Comparison of ENCODE assay signal across 9 cellular contexts in genomic region chr4:72468904-72469502, GRCh38.
DNase-seq lines count a peak whose midpoint lies in the region; ATAC-seq, FAIRE-seq and TF ChIP-seq lines count a peak whose summit lies in the region.
"Had no signal": no experiment of that assay in that cellular context is flagged by ENCODE, and none has a peak within 500 bp of the region (broad histone marks: within the 10 kb centered on the region; RNA-seq: fewer than 3 reads in every experiment).

No MANE protein-coding gene starts in this region.

- H3K4me1 Mint-ChIP-seq in glutamatergic neuron (ENCODE audit: low read depth, unreplicated experiment): no peaks in the 10 kb centered on the region
- H3K4me1 Mint-ChIP-seq: memory B cell had no signal

- ATAC-seq in HG03520 (IDR thresholded peaks at IDR 0.05; ENCODE audit: unreplicated experiment): no peak
- no peak for ATAC-seq in GM18861 (IDR thresholded peaks at IDR 0.05; ENCODE audit: unreplicated experiment)
- no peak for ATAC-seq in HG02884 (IDR thresholded peaks at IDR 0.05; ENCODE audit: unreplicated experiment)

- POLR2A ChIA-PET in A673 (lab: Charles Lee; ENCODE audit: low non-redundant PET): no interaction called here

- no TSS peak for BruUV-seq in A673 (replicated peaks; lab: Mats Ljungman, UMichigan)

- TF ChIP-seq CTCF in A673 (conservative IDR thresholded peaks at IDR 0.05; ENCODE audit: low read depth, low read length) (peak; percentile 53), GM13976 (IDR thresholded peaks at IDR 0.05; ENCODE audit: borderline replicate concordance, control extremely low read depth, extremely low read depth, insufficient read depth, missing control alignments) (peak; percentile 20), glutamatergic neuron (IDR thresholded peaks at IDR 0.05; ENCODE audit: partially characterized antibody, unreplicated experiment) (peak; percentile 80)

- no peak for TF ChIP-seq POLR2A in GM12891 (IDR thresholded peaks at IDR 0.05; ENCODE audit: low read depth, low read length)

- CTCF ChIA-PET in A673 (lab: Charles Lee): no interaction called here

- H3K4me3 ChIP-seq in A673 (ENCODE audit: low read depth, low read length, poor library complexity, severe bottlenecking): no peak overlapping the region

- DNase-seq in A673 (ENCODE audit: low spot score): peak; percentile 13
- DNase-seq in GM13976 (ENCODE audit: low spot score): no peak
- DNase-seq in SK-MEL-5 (ENCODE audit: low read depth, low spot score): peak; percentile 48
- no peak for DNase-seq in glutamatergic neuron
- DNase-seq in GM12891 (ENCODE audit: insufficient read length, low spot score): no peak

- no peaks in the 10 kb centered on the region for H3K9me3 Mint-ChIP-seq in glutamatergic neuron (ENCODE audit: unreplicated experiment)
- H3K9me3 Mint-ChIP-seq: memory B cell had no signal

- no peak overlapping the region for H3K27ac ChIP-seq in A673 (ENCODE audit: low read depth, low read length, poor library complexity, severe bottlenecking)

- H3K27me3 ChIP-seq in A673 (replicated peaks; ENCODE audit: insufficient read depth, low read depth, low read length, poor library complexity): no peaks in the 10 kb centered on the region

- intact Hi-C loops in A673 (cut with micrococcal nuclease; ENCODE audit: unreplicated experiment): loop anchor here (5.0 to 10.0 kb wide), 2 partner anchors 142 to 174 kb away; no protein-coding TSS in a partner anchor

- peaks cover 1% of the 10 kb centered on the region for H3K27me3 Mint-ChIP-seq in glutamatergic neuron (ENCODE audit: unreplicated experiment)
- H3K27me3 Mint-ChIP-seq: memory B cell had no signal

- H3K4me1 ChIP-seq in A673 (ENCODE audit: insufficient read depth, low read length, poor library complexity, severe bottlenecking): no peaks in the 10 kb centered on the region

- H3K36me3 ChIP-seq in A673 (ENCODE audit: insufficient read depth, low read length, poor library complexity, severe bottlenecking): no peaks in the 10 kb centered on the region

- no peak overlapping the region for H3K4me3 Mint-ChIP-seq in glutamatergic neuron (ENCODE audit: unreplicated experiment)
- H3K4me3 Mint-ChIP-seq: memory B cell had no signal

- no peak overlapping the region for H3K27ac Mint-ChIP-seq in glutamatergic neuron (ENCODE audit: unreplicated experiment)
- H3K27ac Mint-ChIP-seq: memory B cell had no signal

- no peak for FAIRE-seq in GM12891 (lab: Jason Lieb, UNC)

- in situ Hi-C loops in GM13976 (cut with MboI; ENCODE audit: low sequenced_read_pairs, unreplicated experiment): no loop called here
- in situ Hi-C loops in SK-MEL-5 (cut with HindIII; ENCODE audit: low pct_unique_long_range_greater_than_20kb, low sequenced_read_pairs): no loop called here

- no peaks in the 10 kb centered on the region for H3K36me3 Mint-ChIP-seq in glutamatergic neuron (ENCODE audit: unreplicated experiment)
- H3K36me3 Mint-ChIP-seq: memory B cell had no signal

- H3K9me3 ChIP-seq in A673 (ENCODE audit: low read depth, low read length, poor library complexity, severe bottlenecking): no peaks in the 10 kb centered on the region

TF ChIP-seq in GM12891, 5 proteins besides CTCF, POLR2A, EP300 and RAD21:
- TF ChIP-seq PAX5 (IDR thresholded peaks at IDR 0.05; ENCODE audit: insufficient read depth, low read length, severe bottlenecking): no peak
- no peak for TF ChIP-seq POU2F2 (IDR thresholded peaks at IDR 0.05; ENCODE audit: low read depth, low read length)
- no peak for TF ChIP-seq SPI1 (IDR thresholded peaks at IDR 0.05; ENCODE audit: low read depth, low read length)
- TF ChIP-seq TAF1 (IDR thresholded peaks at IDR 0.05; ENCODE audit: low read depth, low read length): no peak
- no peak for TF ChIP-seq POLR2AphosphoS5 (IDR thresholded peaks at IDR 0.05; ENCODE audit: low read depth, low read length)
TF ChIP-seq in GM12891: peak in this region for 0.

Comparison
In these comparisons a context has a peak if more than half of its experiments do, and no peak if none do; other contexts are left out.
1. DNase-seq: peak in A673 (single experiment) and SK-MEL-5 (single experiment); none in GM13976 (single experiment), glutamatergic neuron (single experiment) and GM12891 (single experiment).
2. CTCF ChIP-seq: peak in every context shown above with its lines; median percentile 80 in glutamatergic neuron; 53 in A673; 20 in GM13976.